Comparison of ENCODE assay signal across 14 cellular contexts in the genomic region with DNA sequence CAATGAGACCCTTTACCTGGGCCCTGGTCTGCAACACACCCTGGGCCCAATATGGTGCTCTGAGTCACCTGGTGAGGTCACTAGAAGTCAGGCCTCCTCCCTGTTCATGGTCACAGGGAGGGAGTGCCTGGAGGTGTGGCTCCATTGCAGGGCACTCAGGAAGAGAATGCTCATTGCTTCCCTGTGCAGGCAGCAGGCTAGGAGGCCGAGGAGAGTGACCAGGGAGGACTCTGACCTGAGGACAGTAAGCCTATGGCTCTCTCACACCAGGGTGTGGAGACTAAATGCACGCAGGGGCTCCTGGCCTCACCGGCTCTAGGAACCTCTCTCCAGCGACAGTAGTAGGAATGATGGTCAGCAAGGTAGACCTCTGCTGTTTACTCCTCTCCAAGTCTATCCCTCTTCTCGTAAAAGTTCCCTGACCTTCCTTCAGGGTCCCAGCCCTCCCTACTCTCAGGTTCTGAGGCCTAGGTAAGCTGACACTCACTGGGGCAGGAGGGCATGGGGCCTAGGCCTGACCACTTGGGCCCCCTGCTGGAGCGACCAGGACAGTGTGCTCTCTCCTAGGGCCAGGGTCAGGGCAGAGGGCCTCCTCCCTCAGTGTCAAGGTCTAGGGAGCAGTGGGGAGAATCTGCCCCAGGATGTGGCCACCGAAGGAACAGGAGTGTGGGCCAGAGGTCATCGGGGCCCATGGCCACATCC. TPM values are rescaled to one million over a fixed set of nuclear protein-coding genes. Genes with fewer than 3 reads are reported as not detected.
DNase-seq lines count a peak whose midpoint lies in the region; ATAC-seq and TF ChIP-seq lines count a peak whose summit lies in the region.
"Had no signal": no experiment of that assay in that cellular context is flagged by ENCODE, and none has a peak within 500 bp of the region (broad histone marks: within the 10 kb centered on the region; RNA-seq: fewer than 3 reads in every experiment).

No MANE protein-coding gene starts in this region.

- TF ChIP-seq CTCF in AG09309 (IDR thresholded peaks at IDR 0.05; ENCODE audit: control insufficient read depth, insufficient read depth, low read depth, low read length, missing control alignments) = peak; percentile 24
- TF ChIP-seq CTCF in endodermal cell (conservative IDR thresholded peaks at IDR 0.05) = peak; percentile 78
- no peak for TF ChIP-seq CTCF in lower lobe of right lung (IDR thresholded peaks at IDR 0.05)

- H3K4me3 ChIP-seq in AG09309 (ENCODE audit: control insufficient read depth, low read depth, low read length) (no peak overlapping the region), endodermal cell (ENCODE audit: low read length) (no peak overlapping the region), lower lobe of right lung (no peak overlapping the region)
- H3K4me3 ChIP-seq: SK-N-MC, uterus had no signal

- H3K4me3 Mint-ChIP-seq in endodermal cell = no peak overlapping the region
- H3K4me3 Mint-ChIP-seq in T-helper 2 cell treated with Interferon-gamma antibody and Interleukin-4, amounts not matched to agents 5 μg/mL and 100 μg/mL, for 36 hours = no peak overlapping the region
- H3K4me3 Mint-ChIP-seq in activated CD4-positive, alpha-beta memory T cell treated with anti-CD3 and anti-CD28 coated beads for 36 hours = no peak overlapping the region
- H3K4me3 Mint-ChIP-seq: activated T-cell treated with anti-CD3 and anti-CD28 coated beads, Interleukin-2, amount 50 U/mL, for 72 hours; CD14-positive monocyte had no signal

- H3K4me1 Mint-ChIP-seq in endodermal cell = peaks cover 20% of the 10 kb centered on the region
- no peaks in the 10 kb centered on the region for H3K4me1 Mint-ChIP-seq in T-helper 2 cell treated with Interferon-gamma antibody and Interleukin-4, amounts not matched to agents 5 μg/mL and 100 μg/mL, for 36 hours (ENCODE audit: low read depth)
- H3K4me1 Mint-ChIP-seq in activated CD4-positive, alpha-beta memory T cell treated with anti-CD3 and anti-CD28 coated beads for 36 hours (ENCODE audit: low read depth) = no peaks in the 10 kb centered on the region
- H3K4me1 Mint-ChIP-seq: CD14-positive monocyte had no signal

- H3K27ac ChIP-seq in endodermal cell (ENCODE audit: low read depth, low read length) (no peak overlapping the region), lower lobe of right lung (no peak overlapping the region)
- H3K27ac ChIP-seq: SK-N-MC had no signal

- H3K4me1 ChIP-seq in endodermal cell (ENCODE audit: control insufficient read depth, insufficient read depth, low read length) (peaks cover 9% of the 10 kb centered on the region), lower lobe of right lung (peaks cover 9% of the 10 kb centered on the region)

- peak; percentile 65 to 68 for ATAC-seq in lower lobe of right lung
- ATAC-seq: activated T-cell treated with anti-CD3 and anti-CD28 coated beads, Interleukin-2, amount 50 U/mL, for 72 hours had no signal

- no peak overlapping the region for H3K9ac ChIP-seq in endodermal cell (ENCODE audit: extremely low read depth, low read length, poor library complexity, severe bottlenecking)

- H3K9me3 Mint-ChIP-seq in endodermal cell = peaks cover 32% of the 10 kb centered on the region
- H3K9me3 Mint-ChIP-seq in T-helper 2 cell treated with Interferon-gamma antibody and Interleukin-4, amounts not matched to agents 5 μg/mL and 100 μg/mL, for 36 hours = peaks cover 9% of the 10 kb centered on the region
- H3K9me3 Mint-ChIP-seq in activated CD4-positive, alpha-beta memory T cell treated with anti-CD3 and anti-CD28 coated beads for 36 hours = no peaks in the 10 kb centered on the region

- H3K36me3 ChIP-seq in endodermal cell (ENCODE audit: control insufficient read depth, insufficient read depth, low read length) = no peaks in the 10 kb centered on the region
- H3K36me3 ChIP-seq in lower lobe of right lung = no peaks in the 10 kb centered on the region
- H3K36me3 ChIP-seq: uterus had no signal

- POLR2A ChIA-PET in activated CD4-positive, alpha-beta memory T cell treated with anti-CD3 and anti-CD28 coated beads for 36 hours (lab: Charles Lee) = no interaction called here

- H3K27me3 Mint-ChIP-seq in endodermal cell (ENCODE audit: insufficient read depth) = no peaks in the 10 kb centered on the region
- no peaks in the 10 kb centered on the region for H3K27me3 Mint-ChIP-seq in T-helper 2 cell treated with Interferon-gamma antibody and Interleukin-4, amounts not matched to agents 5 μg/mL and 100 μg/mL, for 36 hours (ENCODE audit: low read depth)
- peaks cover 4% of the 10 kb centered on the region for H3K27me3 Mint-ChIP-seq in activated CD4-positive, alpha-beta memory T cell treated with anti-CD3 and anti-CD28 coated beads for 36 hours

- DNase-seq in AG09309 (ENCODE audit: low read depth) = no peak
- peak; percentile 36 for DNase-seq in HT1080 (ENCODE audit: low read depth)
- DNase-seq in endodermal cell = peak; percentile 81
- no peak for DNase-seq in lower lobe of right lung
- DNase-seq in pons (ENCODE audit: low spot score) = no peak
- DNase-seq in T-helper 2 cell treated with Interferon-gamma antibody and Interleukin-4, amounts not matched to agents 5 μg/mL and 100 μg/mL, for 36 hours (ENCODE audit: low spot score) = no peak
- no peak for DNase-seq in NCI-H446 treated with DMSO at 0.1 percent for 48 hours (lab: John Stamatoyannopoulos, UW)
- no peak for DNase-seq in activated CD4-positive, alpha-beta memory T cell treated with anti-CD3 and anti-CD28 coated beads for 36 hours
- DNase-seq: activated T-cell treated with anti-CD3 and anti-CD28 coated beads, Interleukin-2, amount 50 U/mL, for 72 hours; NCI-H187 treated with DMSO at 0.1 percent for 48 hours; stimulated activated CD4-positive, alpha-beta T cell treated with anti-CD3 and anti-CD28 coated beads, Interleukin-4, amount 100 ng/mL, for 1 hour; uterus had no signal

- peaks cover 2% of the 10 kb centered on the region for H3K36me3 Mint-ChIP-seq in endodermal cell (ENCODE audit: low read depth)
- no peaks in the 10 kb centered on the region for H3K36me3 Mint-ChIP-seq in T-helper 2 cell treated with Interferon-gamma antibody and Interleukin-4, amounts not matched to agents 5 μg/mL and 100 μg/mL, for 36 hours (ENCODE audit: low read depth)
- H3K36me3 Mint-ChIP-seq in activated CD4-positive, alpha-beta memory T cell treated with anti-CD3 and anti-CD28 coated beads for 36 hours = no peaks in the 10 kb centered on the region
- H3K36me3 Mint-ChIP-seq: CD14-positive monocyte had no signal

- H3K27me3 ChIP-seq in endodermal cell (ENCODE audit: control insufficient read depth, insufficient read depth, low read length, poor library complexity, severe bottlenecking) (no peaks in the 10 kb centered on the region), lower lobe of right lung (ENCODE audit: low read depth) (no peaks in the 10 kb centered on the region)
- H3K27me3 ChIP-seq: uterus had no signal

- H3K27ac Mint-ChIP-seq in endodermal cell = peak overlapping the region; percentile 64
- no peak overlapping the region for H3K27ac Mint-ChIP-seq in T-helper 2 cell treated with Interferon-gamma antibody and Interleukin-4, amounts not matched to agents 5 μg/mL and 100 μg/mL, for 36 hours
- H3K27ac Mint-ChIP-seq in activated CD4-positive, alpha-beta memory T cell treated with anti-CD3 and anti-CD28 coated beads for 36 hours = no peak overlapping the region
- H3K27ac Mint-ChIP-seq: activated T-cell treated with anti-CD3 and anti-CD28 coated beads, Interleukin-2, amount 50 U/mL, for 72 hours; CD14-positive monocyte had no signal

- CTCF ChIA-PET in activated CD4-positive, alpha-beta memory T cell treated with anti-CD3 and anti-CD28 coated beads for 36 hours (lab: Charles Lee) = no interaction called here

- H3K9me3 ChIP-seq in endodermal cell (ENCODE audit: control insufficient read depth, low read length) (peaks cover 38% of the 10 kb centered on the region), lower lobe of right lung (peaks cover 6% of the 10 kb centered on the region)
- H3K9me3 ChIP-seq: uterus had no signal

- intact Hi-C loops in lower lobe of right lung (cut with DNase I) = no loop called here
- intact Hi-C loops in activated CD4-positive, alpha-beta memory T cell treated with anti-CD3 and anti-CD28 coated beads for 36 hours (cut with micrococcal nuclease) = no loop called here

- 81 to 89% methylated on average over 5 to 8 of the region's 8 CpGs for WGBS in endodermal cell (ENCODE audit: insufficient coverage in 1 of 2, insufficient read length in 1 of 2), 2 experiments

RNA-seq across cellular contexts. Expression of a gene that starts 9.6 kb away (rescaled TPM):
- total RNA-seq in HT1080 (2014; rRNA removed; shearing (Covaris generic)) = 0.02 TPM in 1 of 2 replicates, not detected in the other
- polyA plus RNA-seq in HT1080 (2015; cell fraction: cytosol; rRNA removed) = 0.12 and 0.23 TPM in 2 replicates
- 0.30 and 0.32 TPM in 2 replicates for polyA plus RNA-seq in HT1080 (2015; cell fraction: nucleus; rRNA removed)
- 100 to 1,000 TPM; 126 to 134 TPM for total RNA-seq in endodermal cell
- polyA plus RNA-seq in endodermal cell (2013, experiment 1 of 2) = 10.6 TPM
- 12.8 TPM for polyA plus RNA-seq in endodermal cell (2013, experiment 2 of 2)
- total RNA-seq in lower lobe of right lung = 204 TPM
- not detected for total RNA-seq in activated CD4-positive, alpha-beta memory T cell treated with anti-CD3 and anti-CD28 coated beads for 36 hours

Comparison
In these comparisons a context has a peak if more than half of its experiments do, and no peak if none do; other contexts are left out.
1. DNase-seq: peak in HT1080 (single experiment) and endodermal cell (single experiment); none in AG09309 (single experiment), lower lobe of right lung (single experiment), pons (single experiment), T-helper 2 cell treated with Interferon-gamma antibody and Interleukin-4, amounts not matched to agents 5 μg/mL and 100 μg/mL, for 36 hours (single experiment), NCI-H446 treated with DMSO at 0.1 percent for 48 hours (single experiment) and activated CD4-positive, alpha-beta memory T cell treated with anti-CD3 and anti-CD28 coated beads for 36 hours (single experiment).
2. RNA of a gene that starts 9.6 kb away (total RNA-seq): 204 TPM in lower lobe of right lung (single experiment) and 126 to 134 TPM in endodermal cell; 0.02 TPM in HT1080 and not detected in activated CD4-positive, alpha-beta memory T cell treated with anti-CD3 and anti-CD28 coated beads for 36 hours; every median in the first group is over 100 times any median in the second.